ENCODE assay signal across 1 cellular context in the genomic region with DNA sequence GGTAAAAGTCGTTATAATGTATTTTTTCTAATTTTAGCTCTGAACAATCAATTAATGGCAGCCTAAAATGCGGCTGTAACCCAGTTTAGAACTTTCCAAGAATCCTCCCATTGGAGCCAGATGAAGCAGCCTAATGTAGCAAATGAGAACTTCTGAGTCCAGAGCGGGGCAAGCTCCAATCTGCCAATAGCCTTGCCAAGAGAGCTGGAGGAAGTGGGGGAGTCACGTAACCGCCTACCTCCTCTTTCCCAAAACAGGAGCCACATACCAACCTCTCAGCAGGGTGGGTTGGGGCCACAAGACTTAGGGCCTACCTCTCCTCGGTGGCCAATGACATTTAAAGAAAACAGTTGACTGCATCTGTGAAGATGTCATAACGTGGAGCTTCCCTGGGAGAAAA.
TF ChIP-seq lines count a peak whose summit lies in the region.

No MANE protein-coding gene starts in this region.

TF ChIP-seq in GM23338, 12 proteins besides CTCF, POLR2A, EP300 and RAD21 (continued from another document):
- TF ChIP-seq, protein P1, sequence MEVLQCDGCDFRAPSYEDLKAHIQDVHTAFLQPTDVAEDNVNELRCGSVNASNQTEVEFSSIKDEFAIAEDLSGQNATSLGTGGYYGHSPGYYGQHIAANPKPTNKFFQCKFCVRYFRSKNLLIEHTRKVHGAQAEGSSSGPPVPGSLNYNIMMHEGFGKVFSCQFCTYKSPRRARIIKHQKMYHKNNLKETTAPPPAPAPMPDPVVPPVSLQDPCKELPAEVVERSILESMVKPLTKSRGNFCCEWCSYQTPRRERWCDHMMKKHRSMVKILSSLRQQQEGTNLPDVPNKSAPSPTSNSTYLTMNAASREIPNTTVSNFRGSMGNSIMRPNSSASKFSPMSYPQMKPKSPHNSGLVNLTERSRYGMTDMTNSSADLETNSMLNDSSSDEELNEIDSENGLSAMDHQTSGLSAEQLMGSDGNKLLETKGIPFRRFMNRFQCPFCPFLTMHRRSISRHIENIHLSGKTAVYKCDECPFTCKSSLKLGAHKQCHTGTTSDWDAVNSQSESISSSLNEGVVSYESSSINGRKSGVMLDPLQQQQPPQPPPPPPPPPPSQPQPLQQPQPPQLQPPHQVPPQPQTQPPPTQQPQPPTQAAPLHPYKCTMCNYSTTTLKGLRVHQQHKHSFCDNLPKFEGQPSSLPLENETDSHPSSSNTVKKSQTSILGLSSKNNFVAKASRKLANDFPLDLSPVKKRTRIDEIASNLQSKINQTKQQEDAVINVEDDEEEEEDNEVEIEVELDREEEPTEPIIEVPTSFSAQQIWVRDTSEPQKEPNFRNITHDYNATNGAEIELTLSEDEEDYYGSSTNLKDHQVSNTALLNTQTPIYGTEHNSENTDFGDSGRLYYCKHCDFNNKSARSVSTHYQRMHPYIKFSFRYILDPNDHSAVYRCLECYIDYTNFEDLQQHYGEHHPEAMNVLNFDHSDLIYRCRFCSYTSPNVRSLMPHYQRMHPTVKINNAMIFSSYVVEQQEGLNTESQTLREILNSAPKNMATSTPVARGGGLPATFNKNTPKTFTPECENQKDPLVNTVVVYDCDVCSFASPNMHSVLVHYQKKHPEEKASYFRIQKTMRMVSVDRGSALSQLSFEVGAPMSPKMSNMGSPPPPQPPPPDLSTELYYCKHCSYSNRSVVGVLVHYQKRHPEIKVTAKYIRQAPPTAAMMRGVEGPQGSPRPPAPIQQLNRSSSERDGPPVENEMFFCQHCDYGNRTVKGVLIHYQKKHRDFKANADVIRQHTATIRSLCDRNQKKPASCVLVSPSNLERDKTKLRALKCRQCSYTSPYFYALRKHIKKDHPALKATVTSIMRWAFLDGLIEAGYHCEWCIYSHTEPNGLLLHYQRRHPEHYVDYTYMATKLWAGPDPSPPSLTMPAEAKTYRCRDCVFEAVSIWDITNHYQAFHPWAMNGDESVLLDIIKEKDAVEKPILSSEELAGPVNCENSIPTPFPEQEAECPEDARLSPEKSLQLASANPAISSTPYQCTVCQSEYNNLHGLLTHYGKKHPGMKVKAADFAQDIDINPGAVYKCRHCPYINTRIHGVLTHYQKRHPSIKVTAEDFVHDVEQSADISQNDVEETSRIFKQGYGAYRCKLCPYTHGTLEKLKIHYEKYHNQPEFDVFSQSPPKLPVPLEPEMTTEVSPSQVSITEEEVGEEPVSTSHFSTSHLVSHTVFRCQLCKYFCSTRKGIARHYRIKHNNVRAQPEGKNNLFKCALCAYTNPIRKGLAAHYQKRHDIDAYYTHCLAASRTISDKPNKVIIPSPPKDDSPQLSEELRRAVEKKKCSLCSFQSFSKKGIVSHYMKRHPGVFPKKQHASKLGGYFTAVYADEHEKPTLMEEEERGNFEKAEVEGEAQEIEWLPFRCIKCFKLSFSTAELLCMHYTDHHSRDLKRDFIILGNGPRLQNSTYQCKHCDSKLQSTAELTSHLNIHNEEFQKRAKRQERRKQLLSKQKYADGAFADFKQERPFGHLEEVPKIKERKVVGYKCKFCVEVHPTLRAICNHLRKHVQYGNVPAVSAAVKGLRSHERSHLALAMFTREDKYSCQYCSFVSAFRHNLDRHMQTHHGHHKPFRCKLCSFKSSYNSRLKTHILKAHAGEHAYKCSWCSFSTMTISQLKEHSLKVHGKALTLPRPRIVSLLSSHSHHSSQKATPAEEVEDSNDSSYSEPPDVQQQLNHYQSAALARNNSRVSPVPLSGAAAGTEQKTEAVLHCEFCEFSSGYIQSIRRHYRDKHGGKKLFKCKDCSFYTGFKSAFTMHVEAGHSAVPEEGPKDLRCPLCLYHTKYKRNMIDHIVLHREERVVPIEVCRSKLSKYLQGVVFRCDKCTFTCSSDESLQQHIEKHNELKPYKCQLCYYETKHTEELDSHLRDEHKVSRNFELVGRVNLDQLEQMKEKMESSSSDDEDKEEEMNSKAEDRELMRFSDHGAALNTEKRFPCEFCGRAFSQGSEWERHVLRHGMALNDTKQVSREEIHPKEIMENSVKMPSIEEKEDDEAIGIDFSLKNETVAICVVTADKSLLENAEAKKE (CRISPR knock-in tag; IDR thresholded peaks at IDR 0.05): no peak
